1 cellular context compared by ENCODE assay signal in the genomic region with DNA sequence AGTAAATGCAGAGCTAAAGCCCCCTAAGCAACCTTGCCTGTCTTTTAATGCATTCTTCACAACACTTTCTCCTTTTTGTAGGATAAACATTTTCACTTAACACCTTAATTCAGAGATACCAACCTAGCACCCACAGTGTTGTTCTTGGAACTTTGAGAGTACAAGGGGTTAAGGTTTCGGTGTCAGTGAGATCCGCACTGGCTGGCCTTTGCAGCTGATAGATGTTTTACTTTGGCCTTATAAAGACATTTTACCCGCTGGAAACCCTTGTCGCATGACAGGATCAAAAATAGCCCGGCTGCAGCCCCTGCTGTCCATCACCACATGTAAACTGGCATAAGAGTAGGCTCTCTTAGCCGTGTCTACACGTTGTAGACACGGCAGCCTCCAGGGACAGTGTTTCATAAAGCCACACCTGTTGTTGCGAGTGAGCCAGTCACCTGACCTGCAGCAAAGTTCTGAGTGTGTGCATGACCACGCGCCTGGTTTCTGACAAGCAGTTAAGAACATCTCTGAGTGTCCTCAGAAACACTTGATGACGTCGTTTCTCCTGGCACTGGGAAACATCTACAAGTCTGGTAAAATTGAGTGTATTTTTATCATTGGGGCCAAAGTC.
TF ChIP-seq lines count a peak whose summit lies in the region.

No MANE protein-coding gene starts in this region.

TF ChIP-seq in WTC11, 78 proteins besides CTCF, POLR2A, EP300 and RAD21 (continued from another document):
- no peak for TF ChIP-seq ZNF121 (CRISPR knock-in tag; IDR thresholded peaks at IDR 0.05)
- no peak for TF ChIP-seq OVOL2 (CRISPR knock-in tag; IDR thresholded peaks at IDR 0.05; ENCODE audit: borderline replicate concordance)
- TF ChIP-seq, protein P1, sequence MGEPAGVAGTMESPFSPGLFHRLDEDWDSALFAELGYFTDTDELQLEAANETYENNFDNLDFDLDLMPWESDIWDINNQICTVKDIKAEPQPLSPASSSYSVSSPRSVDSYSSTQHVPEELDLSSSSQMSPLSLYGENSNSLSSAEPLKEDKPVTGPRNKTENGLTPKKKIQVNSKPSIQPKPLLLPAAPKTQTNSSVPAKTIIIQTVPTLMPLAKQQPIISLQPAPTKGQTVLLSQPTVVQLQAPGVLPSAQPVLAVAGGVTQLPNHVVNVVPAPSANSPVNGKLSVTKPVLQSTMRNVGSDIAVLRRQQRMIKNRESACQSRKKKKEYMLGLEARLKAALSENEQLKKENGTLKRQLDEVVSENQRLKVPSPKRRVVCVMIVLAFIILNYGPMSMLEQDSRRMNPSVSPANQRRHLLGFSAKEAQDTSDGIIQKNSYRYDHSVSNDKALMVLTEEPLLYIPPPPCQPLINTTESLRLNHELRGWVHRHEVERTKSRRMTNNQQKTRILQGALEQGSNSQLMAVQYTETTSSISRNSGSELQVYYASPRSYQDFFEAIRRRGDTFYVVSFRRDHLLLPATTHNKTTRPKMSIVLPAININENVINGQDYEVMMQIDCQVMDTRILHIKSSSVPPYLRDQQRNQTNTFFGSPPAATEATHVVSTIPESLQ (CRISPR knock-in tag; IDR thresholded peaks at IDR 0.05): no peak
- TF ChIP-seq ZNF317 (CRISPR knock-in tag; IDR thresholded peaks at IDR 0.05; ENCODE audit: borderline replicate concordance, low read depth): no peak
- TF ChIP-seq, protein P2, sequence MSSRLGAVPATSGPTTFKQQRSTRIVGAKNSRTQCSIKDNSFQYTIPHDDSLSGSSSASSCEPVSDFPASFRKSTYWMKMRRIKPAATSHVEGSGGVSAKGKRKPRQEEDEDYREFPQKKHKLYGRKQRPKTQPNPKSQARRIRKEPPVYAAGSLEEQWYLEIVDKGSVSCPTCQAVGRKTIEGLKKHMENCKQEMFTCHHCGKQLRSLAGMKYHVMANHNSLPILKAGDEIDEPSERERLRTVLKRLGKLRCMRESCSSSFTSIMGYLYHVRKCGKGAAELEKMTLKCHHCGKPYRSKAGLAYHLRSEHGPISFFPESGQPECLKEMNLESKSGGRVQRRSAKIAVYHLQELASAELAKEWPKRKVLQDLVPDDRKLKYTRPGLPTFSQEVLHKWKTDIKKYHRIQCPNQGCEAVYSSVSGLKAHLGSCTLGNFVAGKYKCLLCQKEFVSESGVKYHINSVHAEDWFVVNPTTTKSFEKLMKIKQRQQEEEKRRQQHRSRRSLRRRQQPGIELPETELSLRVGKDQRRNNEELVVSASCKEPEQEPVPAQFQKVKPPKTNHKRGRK (CRISPR knock-in tag; IDR thresholded peaks at IDR 0.05; ENCODE audit: borderline replicate concordance): no peak
- TF ChIP-seq, protein P3, sequence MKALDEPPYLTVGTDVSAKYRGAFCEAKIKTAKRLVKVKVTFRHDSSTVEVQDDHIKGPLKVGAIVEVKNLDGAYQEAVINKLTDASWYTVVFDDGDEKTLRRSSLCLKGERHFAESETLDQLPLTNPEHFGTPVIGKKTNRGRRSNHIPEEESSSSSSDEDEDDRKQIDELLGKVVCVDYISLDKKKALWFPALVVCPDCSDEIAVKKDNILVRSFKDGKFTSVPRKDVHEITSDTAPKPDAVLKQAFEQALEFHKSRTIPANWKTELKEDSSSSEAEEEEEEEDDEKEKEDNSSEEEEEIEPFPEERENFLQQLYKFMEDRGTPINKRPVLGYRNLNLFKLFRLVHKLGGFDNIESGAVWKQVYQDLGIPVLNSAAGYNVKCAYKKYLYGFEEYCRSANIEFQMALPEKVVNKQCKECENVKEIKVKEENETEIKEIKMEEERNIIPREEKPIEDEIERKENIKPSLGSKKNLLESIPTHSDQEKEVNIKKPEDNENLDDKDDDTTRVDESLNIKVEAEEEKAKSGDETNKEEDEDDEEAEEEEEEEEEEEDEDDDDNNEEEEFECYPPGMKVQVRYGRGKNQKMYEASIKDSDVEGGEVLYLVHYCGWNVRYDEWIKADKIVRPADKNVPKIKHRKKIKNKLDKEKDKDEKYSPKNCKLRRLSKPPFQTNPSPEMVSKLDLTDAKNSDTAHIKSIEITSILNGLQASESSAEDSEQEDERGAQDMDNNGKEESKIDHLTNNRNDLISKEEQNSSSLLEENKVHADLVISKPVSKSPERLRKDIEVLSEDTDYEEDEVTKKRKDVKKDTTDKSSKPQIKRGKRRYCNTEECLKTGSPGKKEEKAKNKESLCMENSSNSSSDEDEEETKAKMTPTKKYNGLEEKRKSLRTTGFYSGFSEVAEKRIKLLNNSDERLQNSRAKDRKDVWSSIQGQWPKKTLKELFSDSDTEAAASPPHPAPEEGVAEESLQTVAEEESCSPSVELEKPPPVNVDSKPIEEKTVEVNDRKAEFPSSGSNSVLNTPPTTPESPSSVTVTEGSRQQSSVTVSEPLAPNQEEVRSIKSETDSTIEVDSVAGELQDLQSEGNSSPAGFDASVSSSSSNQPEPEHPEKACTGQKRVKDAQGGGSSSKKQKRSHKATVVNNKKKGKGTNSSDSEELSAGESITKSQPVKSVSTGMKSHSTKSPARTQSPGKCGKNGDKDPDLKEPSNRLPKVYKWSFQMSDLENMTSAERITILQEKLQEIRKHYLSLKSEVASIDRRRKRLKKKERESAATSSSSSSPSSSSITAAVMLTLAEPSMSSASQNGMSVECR (CRISPR knock-in tag; IDR thresholded peaks at IDR 0.05; ENCODE audit: borderline replicate concordance): no peak
- TF ChIP-seq IRF2 (CRISPR knock-in tag; IDR thresholded peaks at IDR 0.05; ENCODE audit: borderline replicate concordance, low read depth): no peak
- TF ChIP-seq NFE2L1 (CRISPR knock-in tag; IDR thresholded peaks at IDR 0.05): no peak
- no peak for TF ChIP-seq ATF1 (CRISPR knock-in tag; IDR thresholded peaks at IDR 0.05)
TF ChIP-seq in WTC11: peak in this region for 0.
